Comparison of ENCODE assay signal across 2 cellular contexts in the genomic region with DNA sequence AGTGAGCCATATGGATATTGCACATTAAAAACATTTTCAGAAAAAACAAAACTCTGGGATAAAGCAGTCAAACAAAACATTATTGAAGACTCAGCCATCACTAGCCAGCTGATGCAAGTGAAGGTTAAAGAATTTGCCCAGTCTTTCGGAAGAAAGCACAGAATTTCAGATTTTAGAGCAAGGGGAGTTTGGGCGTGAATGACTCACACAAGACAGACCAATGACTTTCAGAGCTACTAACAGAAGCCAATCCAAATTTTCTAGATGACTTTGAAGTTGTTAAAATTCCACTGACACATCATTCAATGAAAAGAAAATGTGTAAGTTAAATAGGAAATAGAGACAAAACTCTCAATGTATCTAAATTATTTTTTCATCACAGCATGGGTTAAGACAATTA.
TF ChIP-seq lines count a peak whose summit lies in the region.

No MANE protein-coding gene starts in this region.

TF ChIP-seq in neural cell, 6 proteins besides CTCF, POLR2A, EP300 and RAD21:
- TF ChIP-seq TAF1 (IDR thresholded peaks at IDR 0.05; ENCODE audit: low read depth), result no peak
- no peak for TF ChIP-seq SMC3 (conservative IDR thresholded peaks at IDR 0.05; ENCODE audit: poor library complexity)
- no peak for TF ChIP-seq POLR2AphosphoS5 (IDR thresholded peaks at IDR 0.05)
- TF ChIP-seq, protein P1, sequence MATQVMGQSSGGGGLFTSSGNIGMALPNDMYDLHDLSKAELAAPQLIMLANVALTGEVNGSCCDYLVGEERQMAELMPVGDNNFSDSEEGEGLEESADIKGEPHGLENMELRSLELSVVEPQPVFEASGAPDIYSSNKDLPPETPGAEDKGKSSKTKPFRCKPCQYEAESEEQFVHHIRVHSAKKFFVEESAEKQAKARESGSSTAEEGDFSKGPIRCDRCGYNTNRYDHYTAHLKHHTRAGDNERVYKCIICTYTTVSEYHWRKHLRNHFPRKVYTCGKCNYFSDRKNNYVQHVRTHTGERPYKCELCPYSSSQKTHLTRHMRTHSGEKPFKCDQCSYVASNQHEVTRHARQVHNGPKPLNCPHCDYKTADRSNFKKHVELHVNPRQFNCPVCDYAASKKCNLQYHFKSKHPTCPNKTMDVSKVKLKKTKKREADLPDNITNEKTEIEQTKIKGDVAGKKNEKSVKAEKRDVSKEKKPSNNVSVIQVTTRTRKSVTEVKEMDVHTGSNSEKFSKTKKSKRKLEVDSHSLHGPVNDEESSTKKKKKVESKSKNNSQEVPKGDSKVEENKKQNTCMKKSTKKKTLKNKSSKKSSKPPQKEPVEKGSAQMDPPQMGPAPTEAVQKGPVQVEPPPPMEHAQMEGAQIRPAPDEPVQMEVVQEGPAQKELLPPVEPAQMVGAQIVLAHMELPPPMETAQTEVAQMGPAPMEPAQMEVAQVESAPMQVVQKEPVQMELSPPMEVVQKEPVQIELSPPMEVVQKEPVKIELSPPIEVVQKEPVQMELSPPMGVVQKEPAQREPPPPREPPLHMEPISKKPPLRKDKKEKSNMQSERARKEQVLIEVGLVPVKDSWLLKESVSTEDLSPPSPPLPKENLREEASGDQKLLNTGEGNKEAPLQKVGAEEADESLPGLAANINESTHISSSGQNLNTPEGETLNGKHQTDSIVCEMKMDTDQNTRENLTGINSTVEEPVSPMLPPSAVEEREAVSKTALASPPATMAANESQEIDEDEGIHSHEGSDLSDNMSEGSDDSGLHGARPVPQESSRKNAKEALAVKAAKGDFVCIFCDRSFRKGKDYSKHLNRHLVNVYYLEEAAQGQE (IDR thresholded peaks at IDR 0.05; ENCODE audit: borderline replicate concordance), result no peak
- no peak for TF ChIP-seq EZH2 (IDR thresholded peaks at IDR 0.05; ENCODE audit: borderline replicate concordance, insufficient read depth, low read length, poor library complexity, severe bottlenecking)
- TF ChIP-seq MXI1 (conservative IDR thresholded peaks at IDR 0.05; ENCODE audit: poor library complexity, severe bottlenecking), result no peak

TF ChIP-seq in WTC11, 78 proteins besides CTCF, POLR2A, EP300 and RAD21:
- TF ChIP-seq ZNF671 (CRISPR knock-in tag; IDR thresholded peaks at IDR 0.05) (no peak), NR3C1 (CRISPR knock-in tag; conservative IDR thresholded peaks at IDR 0.05; ENCODE audit: low read depth) (no peak), JUN (CRISPR knock-in tag; IDR thresholded peaks at IDR 0.05) (no peak), NR2C2 (CRISPR knock-in tag; IDR thresholded peaks at IDR 0.05) (no peak)
- TF ChIP-seq, protein P2, sequence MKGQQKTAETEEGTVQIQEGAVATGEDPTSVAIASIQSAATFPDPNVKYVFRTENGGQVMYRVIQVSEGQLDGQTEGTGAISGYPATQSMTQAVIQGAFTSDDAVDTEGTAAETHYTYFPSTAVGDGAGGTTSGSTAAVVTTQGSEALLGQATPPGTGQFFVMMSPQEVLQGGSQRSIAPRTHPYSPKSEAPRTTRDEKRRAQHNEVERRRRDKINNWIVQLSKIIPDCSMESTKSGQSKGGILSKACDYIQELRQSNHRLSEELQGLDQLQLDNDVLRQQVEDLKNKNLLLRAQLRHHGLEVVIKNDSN (CRISPR knock-in tag; IDR thresholded peaks at IDR 0.05), result no peak
